In the genomic region with DNA sequence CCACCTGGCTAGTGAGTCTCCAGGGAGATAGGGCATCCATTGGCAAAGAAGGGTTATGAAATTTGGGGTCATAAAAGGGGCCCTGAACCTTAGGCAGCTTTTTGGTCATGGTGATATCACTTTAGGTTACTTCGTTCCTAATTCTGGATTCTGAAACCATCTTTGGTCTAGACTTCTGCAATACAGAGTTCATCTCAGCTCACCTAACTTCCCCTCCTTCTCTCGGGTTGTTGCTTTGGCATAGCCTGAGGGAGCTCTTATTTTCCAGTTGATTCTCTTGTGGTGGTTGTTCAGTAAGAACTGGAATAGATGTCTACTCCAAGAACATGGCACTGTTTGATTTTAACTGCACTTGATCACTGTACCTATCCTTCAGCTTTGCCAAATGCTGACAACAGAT, we compare ENCODE assay signal across 20 cellular contexts.
A peak's percentile ranks its signal among the peaks of the same experiment; 100 is the strongest.
DNase-seq lines count a peak whose midpoint lies in the region; ATAC-seq, FAIRE-seq and TF ChIP-seq lines count a peak whose summit lies in the region.
"Had no signal": no experiment of that assay in that cellular context is flagged by ENCODE, and none has a peak within 500 bp of the region (broad histone marks: within the 10 kb centered on the region; RNA-seq: fewer than 3 reads in every experiment).

No MANE protein-coding gene starts in this region.

- no peaks in the 10 kb centered on the region for H3K9me3 ChIP-seq in sigmoid colon
- H3K9me3 ChIP-seq: esophagus squamous epithelium had no signal

- TF ChIP-seq POLR2A in sigmoid colon (IDR thresholded peaks at IDR 0.05) = no peak
- TF ChIP-seq POLR2A in H54 (IDR thresholded peaks at IDR 0.05; ENCODE audit: low read depth, low read length) = no peak

- 77 to 92% methylated on average over 2 of the region's 2 CpGs for WGBS in sigmoid colon, 2 donors

- intact Hi-C loops in dorsolateral prefrontal cortex (cut with DNase I) = no loop called here
- intact Hi-C loops in sigmoid colon (cut with DNase I) = no loop called here

- H3K27me3 ChIP-seq in dorsolateral prefrontal cortex = no peaks in the 10 kb centered on the region
- no peaks in the 10 kb centered on the region for H3K27me3 ChIP-seq in sigmoid colon
- H3K27me3 ChIP-seq: esophagus squamous epithelium had no signal

- no peak for TF ChIP-seq EP300 in sigmoid colon (IDR thresholded peaks at IDR 0.05)

- H3K4me1 ChIP-seq in sigmoid colon = peaks cover 0 to 17% (median 13%) of the 10 kb centered on the region in 4 donors

- no peak for TF ChIP-seq CTCF in dorsolateral prefrontal cortex (IDR thresholded peaks at IDR 0.05 in 54 of 56, conservative IDR thresholded peaks at IDR 0.05 in 2 of 56; ENCODE audit: low read depth in 1 of 56, partially characterized antibody in 56 of 56)
- no peak for TF ChIP-seq CTCF in sigmoid colon (IDR thresholded peaks at IDR 0.05)

- no peaks in the 10 kb centered on the region for H3K36me3 ChIP-seq in sigmoid colon
- H3K36me3 ChIP-seq: esophagus squamous epithelium had no signal

- peak overlapping the region in 37 of 59 donors; percentile 16 to 58 (median 44) for H3K4me3 ChIP-seq in dorsolateral prefrontal cortex
- H3K4me3 ChIP-seq in sigmoid colon = peak overlapping the region in 2 of 4 donors; percentile 5 to 11
- H3K4me3 ChIP-seq: K562 had no signal

- DNase-seq in MV-4-11 (lab: John Stamatoyannopoulos, UW) (peak; percentile 72), dorsolateral prefrontal cortex (no peak), sigmoid colon (no peak), NCI-H1436 (lab: John Stamatoyannopoulos, UW) (no peak), H54 (ENCODE audit: insufficient read length, low spot score) (no peak)
- DNase-seq in stimulated activated CD4-positive, alpha-beta T cell treated with anti-CD3 and anti-CD28 coated beads, Interleukin-4, amount 100 ng/mL, for 1 hour = no peak
- DNase-seq: activated CD4-positive, alpha-beta T cell treated with anti-CD3 and anti-CD28 coated beads, Interleukin-2, amount 10 ng/mL, durations not matched to agents 24 days and 14 days; activated naive CD8-positive, alpha-beta T cell treated with anti-CD3 and anti-CD28 coated beads, Interleukin-2, amount 50 U/mL, for 24 hours; activated T-cell treated with anti-CD3 and anti-CD28 coated beads, Interleukin-2, amount 50 U/mL, for 4 hours; esophagus squamous epithelium; GOT3; NCI-H187; NCI-H524; stimulated activated naive CD4-positive, alpha-beta T cell treated with Interleukin-2 at 50 U/mL for 16 hours; T-helper 9 cell had no signal

- H3K27ac ChIP-seq in dorsolateral prefrontal cortex (peak overlapping the region in 34 of 59 donors; percentile 0 to 85 (median 58)), sigmoid colon (peak overlapping the region in 3 of 4 donors; percentile 18 to 44 (median 36))
- H3K27ac ChIP-seq: RWPE1 had no signal

- FAIRE-seq in H54 (lab: Jason Lieb, UNC) = no peak
- FAIRE-seq: K562 had no signal

- ATAC-seq in GM18867 (IDR thresholded peaks at IDR 0.05; ENCODE audit: unreplicated experiment) (peak; percentile 73), GM21528 (IDR thresholded peaks at IDR 0.05; ENCODE audit: low FRiP score, unreplicated experiment) (no peak)
- ATAC-seq: activated naive CD8-positive, alpha-beta T cell treated with anti-CD3 and anti-CD28 coated beads, Interleukin-2, amount 50 U/mL, for 24 hours; activated T-cell treated with anti-CD3 and anti-CD28 coated beads, Interleukin-2, amount 50 U/mL, for 4 hours; K562; natural killer cell treated with Interleukin-12 subunit alpha and Interleukin-12 subunit beta and Interleukin-15 and Interleukin-18, amount 100 ng/mL, for 72 hours had no signal
